Comparison of ENCODE assay signal across 1 cellular context in genomic region chr16:54285414-54286066, GRCh38.
TF ChIP-seq lines count a peak whose summit lies in the region.

No MANE protein-coding gene starts in this region.

TF ChIP-seq in HepG2, 621 proteins besides CTCF, POLR2A, EP300 and RAD21 (continued from another document and continues in another):
- TF ChIP-seq ELF4 (CRISPR knock-in tag; IDR thresholded peaks at IDR 0.05; ENCODE audit: borderline replicate concordance), result no peak
- no peak for TF ChIP-seq CEBPB (IDR thresholded peaks at IDR 0.05; ENCODE audit: borderline replicate concordance, low read depth, low read length)
- TF ChIP-seq GABPA (IDR thresholded peaks at IDR 0.05; ENCODE audit: low read depth, low read length), result peak; percentile 49
- no peak for TF ChIP-seq GABPA (CRISPR knock-in tag; IDR thresholded peaks at IDR 0.05; ENCODE audit: low read depth)
- peak; percentile 67; the same call in 1 of the 2 replicates for TF ChIP-seq ZNF564 (CRISPR knock-in tag; IDR thresholded peaks at IDR 0.05)
- TF ChIP-seq YEATS2 (CRISPR knock-in tag; IDR thresholded peaks at IDR 0.05; ENCODE audit: borderline replicate concordance), result no peak
- no peak for TF ChIP-seq HNRNPH1 (optimal IDR thresholded peaks at IDR 0.05; ENCODE audit: low read depth, low read length)
- TF ChIP-seq ZNF709 (CRISPR knock-in tag; IDR thresholded peaks at IDR 0.05), result peak; percentile 61
- TF ChIP-seq ELK4 (CRISPR knock-in tag; IDR thresholded peaks at IDR 0.05; ENCODE audit: borderline replicate concordance), result no peak
- TF ChIP-seq, protein P1, sequence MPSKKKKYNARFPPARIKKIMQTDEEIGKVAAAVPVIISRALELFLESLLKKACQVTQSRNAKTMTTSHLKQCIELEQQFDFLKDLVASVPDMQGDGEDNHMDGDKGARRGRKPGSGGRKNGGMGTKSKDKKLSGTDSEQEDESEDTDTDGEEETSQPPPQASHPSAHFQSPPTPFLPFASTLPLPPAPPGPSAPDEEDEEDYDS (CRISPR knock-in tag; IDR thresholded peaks at IDR 0.05), result 0 out of 2 replicates have a peak, but pooled peaks have one; percentile 34
- peak; percentile 81; the same call in 1 of the 2 replicates for TF ChIP-seq GTF3A (CRISPR knock-in tag; conservative IDR thresholded peaks at IDR 0.05)
- peak; percentile 74; the same call in 1 of the 2 replicates for TF ChIP-seq ZNF597 (CRISPR knock-in tag; IDR thresholded peaks at IDR 0.05)
- TF ChIP-seq ZNF12 (CRISPR knock-in tag; IDR thresholded peaks at IDR 0.05), result 0 out of 2 replicates have a peak, but pooled peaks have one; percentile 9
- TF ChIP-seq NFYC (CRISPR knock-in tag; IDR thresholded peaks at IDR 0.05), result no peak
- TF ChIP-seq ZNF430 (CRISPR knock-in tag; IDR thresholded peaks at IDR 0.05), result no peak
- TF ChIP-seq ETV6 (CRISPR knock-in tag; conservative IDR thresholded peaks at IDR 0.05), result 0 out of 2 replicates have a peak, but pooled peaks have one; percentile 52
- TF ChIP-seq NRL (CRISPR knock-in tag; IDR thresholded peaks at IDR 0.05; ENCODE audit: borderline replicate concordance), result peak; percentile 84
- TF ChIP-seq MYC (CRISPR knock-in tag; IDR thresholded peaks at IDR 0.05; ENCODE audit: borderline replicate concordance), result peak; percentile 88
- TF ChIP-seq FLYWCH1 (CRISPR knock-in tag; IDR thresholded peaks at IDR 0.05), result no peak
- no peak for TF ChIP-seq SMC3 (IDR thresholded peaks at IDR 0.05; ENCODE audit: low read length)
- TF ChIP-seq, protein P2, sequence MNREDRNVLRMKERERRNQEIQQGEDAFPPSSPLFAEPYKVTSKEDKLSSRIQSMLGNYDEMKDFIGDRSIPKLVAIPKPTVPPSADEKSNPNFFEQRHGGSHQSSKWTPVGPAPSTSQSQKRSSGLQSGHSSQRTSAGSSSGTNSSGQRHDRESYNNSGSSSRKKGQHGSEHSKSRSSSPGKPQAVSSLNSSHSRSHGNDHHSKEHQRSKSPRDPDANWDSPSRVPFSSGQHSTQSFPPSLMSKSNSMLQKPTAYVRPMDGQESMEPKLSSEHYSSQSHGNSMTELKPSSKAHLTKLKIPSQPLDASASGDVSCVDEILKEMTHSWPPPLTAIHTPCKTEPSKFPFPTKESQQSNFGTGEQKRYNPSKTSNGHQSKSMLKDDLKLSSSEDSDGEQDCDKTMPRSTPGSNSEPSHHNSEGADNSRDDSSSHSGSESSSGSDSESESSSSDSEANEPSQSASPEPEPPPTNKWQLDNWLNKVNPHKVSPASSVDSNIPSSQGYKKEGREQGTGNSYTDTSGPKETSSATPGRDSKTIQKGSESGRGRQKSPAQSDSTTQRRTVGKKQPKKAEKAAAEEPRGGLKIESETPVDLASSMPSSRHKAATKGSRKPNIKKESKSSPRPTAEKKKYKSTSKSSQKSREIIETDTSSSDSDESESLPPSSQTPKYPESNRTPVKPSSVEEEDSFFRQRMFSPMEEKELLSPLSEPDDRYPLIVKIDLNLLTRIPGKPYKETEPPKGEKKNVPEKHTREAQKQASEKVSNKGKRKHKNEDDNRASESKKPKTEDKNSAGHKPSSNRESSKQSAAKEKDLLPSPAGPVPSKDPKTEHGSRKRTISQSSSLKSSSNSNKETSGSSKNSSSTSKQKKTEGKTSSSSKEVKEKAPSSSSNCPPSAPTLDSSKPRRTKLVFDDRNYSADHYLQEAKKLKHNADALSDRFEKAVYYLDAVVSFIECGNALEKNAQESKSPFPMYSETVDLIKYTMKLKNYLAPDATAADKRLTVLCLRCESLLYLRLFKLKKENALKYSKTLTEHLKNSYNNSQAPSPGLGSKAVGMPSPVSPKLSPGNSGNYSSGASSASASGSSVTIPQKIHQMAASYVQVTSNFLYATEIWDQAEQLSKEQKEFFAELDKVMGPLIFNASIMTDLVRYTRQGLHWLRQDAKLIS (CRISPR knock-in tag; IDR thresholded peaks at IDR 0.05), result peak; percentile 46; the same call in 1 of the 2 replicates
- peak; percentile 36 for TF ChIP-seq TEAD3 (CRISPR knock-in tag; optimal IDR thresholded peaks at IDR 0.05; ENCODE audit: borderline replicate concordance)
- TF ChIP-seq, protein P3, sequence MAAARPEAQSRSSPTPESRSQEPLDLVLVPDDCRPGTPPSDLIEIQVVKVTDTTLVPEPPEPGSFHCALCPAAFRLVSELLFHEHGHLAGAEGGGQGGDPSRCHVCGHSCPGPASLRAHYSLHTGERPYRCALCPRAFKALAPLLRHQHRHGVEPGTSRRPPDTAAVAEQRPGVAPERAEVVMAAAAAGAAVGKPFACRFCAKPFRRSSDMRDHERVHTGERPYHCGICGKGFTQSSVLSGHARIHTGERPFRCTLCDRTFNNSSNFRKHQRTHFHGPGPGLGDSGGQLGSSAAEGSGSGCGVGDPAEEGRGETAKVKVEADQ (CRISPR knock-in tag; IDR thresholded peaks at IDR 0.05; ENCODE audit: borderline replicate concordance), result peak; percentile 88
- TF ChIP-seq SP5 (CRISPR knock-in tag; IDR thresholded peaks at IDR 0.05; ENCODE audit: borderline replicate concordance, low read depth), result no peak
- TF ChIP-seq NR2C2 (CRISPR knock-in tag; IDR thresholded peaks at IDR 0.05; ENCODE audit: borderline replicate concordance), result peak; percentile 42; the same call in 1 of the 2 replicates
- TF ChIP-seq PCBP2 (optimal IDR thresholded peaks at IDR 0.05; ENCODE audit: low read depth, low read length, poor library complexity, severe bottlenecking), result no peak
- peak; percentile 69; the same call in 1 of the 2 replicates for TF ChIP-seq ZNF337 (CRISPR knock-in tag; IDR thresholded peaks at IDR 0.05; ENCODE audit: borderline replicate concordance, low read depth)
- TF ChIP-seq PHF8 (CRISPR knock-in tag; IDR thresholded peaks at IDR 0.05), result peak; percentile 58
- TF ChIP-seq LCORL (IDR thresholded peaks at IDR 0.05), result no peak
- TF ChIP-seq LCORL (CRISPR knock-in tag; IDR thresholded peaks at IDR 0.05), result no peak
- TF ChIP-seq ZMYM2 (CRISPR knock-in tag; IDR thresholded peaks at IDR 0.05), result no peak
- TF ChIP-seq ZXDC (CRISPR knock-in tag; IDR thresholded peaks at IDR 0.05), result no peak
- TF ChIP-seq, protein P4, sequence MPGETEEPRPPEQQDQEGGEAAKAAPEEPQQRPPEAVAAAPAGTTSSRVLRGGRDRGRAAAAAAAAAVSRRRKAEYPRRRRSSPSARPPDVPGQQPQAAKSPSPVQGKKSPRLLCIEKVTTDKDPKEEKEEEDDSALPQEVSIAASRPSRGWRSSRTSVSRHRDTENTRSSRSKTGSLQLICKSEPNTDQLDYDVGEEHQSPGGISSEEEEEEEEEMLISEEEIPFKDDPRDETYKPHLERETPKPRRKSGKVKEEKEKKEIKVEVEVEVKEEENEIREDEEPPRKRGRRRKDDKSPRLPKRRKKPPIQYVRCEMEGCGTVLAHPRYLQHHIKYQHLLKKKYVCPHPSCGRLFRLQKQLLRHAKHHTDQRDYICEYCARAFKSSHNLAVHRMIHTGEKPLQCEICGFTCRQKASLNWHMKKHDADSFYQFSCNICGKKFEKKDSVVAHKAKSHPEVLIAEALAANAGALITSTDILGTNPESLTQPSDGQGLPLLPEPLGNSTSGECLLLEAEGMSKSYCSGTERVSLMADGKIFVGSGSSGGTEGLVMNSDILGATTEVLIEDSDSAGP (CRISPR knock-in tag; IDR thresholded peaks at IDR 0.05; ENCODE audit: borderline replicate concordance), result peak; percentile 28
- no peak; the same call in 1 of the 2 replicates for TF ChIP-seq ZNF816 (CRISPR knock-in tag; IDR thresholded peaks at IDR 0.05; ENCODE audit: borderline replicate concordance)
- peak; percentile 94 for TF ChIP-seq HNRNPLL (IDR thresholded peaks at IDR 0.05; ENCODE audit: low read depth, low read length, poor library complexity, severe bottlenecking)
- TF ChIP-seq GLI4 (CRISPR knock-in tag; IDR thresholded peaks at IDR 0.05; ENCODE audit: borderline replicate concordance), result 0 out of 2 replicates have a peak, but pooled peaks have one; percentile 16
- TF ChIP-seq ZNF292 (CRISPR knock-in tag; IDR thresholded peaks at IDR 0.05; ENCODE audit: borderline replicate concordance, low read depth), result 0 out of 2 replicates have a peak, but pooled peaks have one; percentile 30
- no peak; the same call in 1 of the 2 replicates for TF ChIP-seq RXRA (CRISPR knock-in tag; IDR thresholded peaks at IDR 0.05)
- TF ChIP-seq, protein P5, sequence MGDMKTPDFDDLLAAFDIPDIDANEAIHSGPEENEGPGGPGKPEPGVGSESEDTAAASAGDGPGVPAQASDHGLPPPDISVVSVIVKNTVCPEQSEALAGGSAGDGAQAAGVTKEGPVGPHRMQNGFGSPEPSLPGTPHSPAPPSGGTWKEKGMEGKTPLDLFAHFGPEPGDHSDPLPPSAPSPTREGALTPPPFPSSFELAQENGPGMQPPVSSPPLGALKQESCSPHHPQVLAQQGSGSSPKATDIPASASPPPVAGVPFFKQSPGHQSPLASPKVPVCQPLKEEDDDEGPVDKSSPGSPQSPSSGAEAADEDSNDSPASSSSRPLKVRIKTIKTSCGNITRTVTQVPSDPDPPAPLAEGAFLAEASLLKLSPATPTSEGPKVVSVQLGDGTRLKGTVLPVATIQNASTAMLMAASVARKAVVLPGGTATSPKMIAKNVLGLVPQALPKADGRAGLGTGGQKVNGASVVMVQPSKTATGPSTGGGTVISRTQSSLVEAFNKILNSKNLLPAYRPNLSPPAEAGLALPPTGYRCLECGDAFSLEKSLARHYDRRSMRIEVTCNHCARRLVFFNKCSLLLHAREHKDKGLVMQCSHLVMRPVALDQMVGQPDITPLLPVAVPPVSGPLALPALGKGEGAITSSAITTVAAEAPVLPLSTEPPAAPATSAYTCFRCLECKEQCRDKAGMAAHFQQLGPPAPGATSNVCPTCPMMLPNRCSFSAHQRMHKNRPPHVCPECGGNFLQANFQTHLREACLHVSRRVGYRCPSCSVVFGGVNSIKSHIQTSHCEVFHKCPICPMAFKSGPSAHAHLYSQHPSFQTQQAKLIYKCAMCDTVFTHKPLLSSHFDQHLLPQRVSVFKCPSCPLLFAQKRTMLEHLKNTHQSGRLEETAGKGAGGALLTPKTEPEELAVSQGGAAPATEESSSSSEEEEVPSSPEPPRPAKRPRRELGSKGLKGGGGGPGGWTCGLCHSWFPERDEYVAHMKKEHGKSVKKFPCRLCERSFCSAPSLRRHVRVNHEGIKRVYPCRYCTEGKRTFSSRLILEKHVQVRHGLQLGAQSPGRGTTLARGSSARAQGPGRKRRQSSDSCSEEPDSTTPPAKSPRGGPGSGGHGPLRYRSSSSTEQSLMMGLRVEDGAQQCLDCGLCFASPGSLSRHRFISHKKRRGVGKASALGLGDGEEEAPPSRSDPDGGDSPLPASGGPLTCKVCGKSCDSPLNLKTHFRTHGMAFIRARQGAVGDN (CRISPR knock-in tag; IDR thresholded peaks at IDR 0.05), result peak; percentile 75
- TF ChIP-seq, protein P6, sequence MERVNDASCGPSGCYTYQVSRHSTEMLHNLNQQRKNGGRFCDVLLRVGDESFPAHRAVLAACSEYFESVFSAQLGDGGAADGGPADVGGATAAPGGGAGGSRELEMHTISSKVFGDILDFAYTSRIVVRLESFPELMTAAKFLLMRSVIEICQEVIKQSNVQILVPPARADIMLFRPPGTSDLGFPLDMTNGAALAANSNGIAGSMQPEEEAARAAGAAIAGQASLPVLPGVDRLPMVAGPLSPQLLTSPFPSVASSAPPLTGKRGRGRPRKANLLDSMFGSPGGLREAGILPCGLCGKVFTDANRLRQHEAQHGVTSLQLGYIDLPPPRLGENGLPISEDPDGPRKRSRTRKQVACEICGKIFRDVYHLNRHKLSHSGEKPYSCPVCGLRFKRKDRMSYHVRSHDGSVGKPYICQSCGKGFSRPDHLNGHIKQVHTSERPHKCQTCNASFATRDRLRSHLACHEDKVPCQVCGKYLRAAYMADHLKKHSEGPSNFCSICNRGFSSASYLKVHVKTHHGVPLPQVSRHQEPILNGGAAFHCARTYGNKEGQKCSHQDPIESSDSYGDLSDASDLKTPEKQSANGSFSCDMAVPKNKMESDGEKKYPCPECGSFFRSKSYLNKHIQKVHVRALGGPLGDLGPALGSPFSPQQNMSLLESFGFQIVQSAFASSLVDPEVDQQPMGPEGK (CRISPR knock-in tag; IDR thresholded peaks at IDR 0.05), result peak; percentile 29; the same call in 1 of the 2 replicates
